Comparison of ENCODE assay signal across 10 cellular contexts in genomic region chr6:30926644-30927043, GRCh38. TPM values are rescaled to one million over a fixed set of nuclear protein-coding genes. Genes with fewer than 3 reads are reported as not detected.
A peak's percentile ranks its signal among the peaks of the same experiment; 100 is the strongest.
DNase-seq lines count a peak whose midpoint lies in the region; ATAC-seq and TF ChIP-seq lines count a peak whose summit lies in the region.
"Had no signal": no experiment of that assay in that cellular context is flagged by ENCODE, and none has a peak within 500 bp of the region (broad histone marks: within the 10 kb centered on the region; RNA-seq: fewer than 3 reads in every experiment).

No MANE protein-coding gene starts in this region.

- peaks cover 0 to 6% of the 10 kb centered on the region in 2 donors for H3K9me3 ChIP-seq in transverse colon

- no peak for DNase-seq in central memory CD8-positive, alpha-beta T cell (ENCODE audit: low spot score in 2 of 2)
- DNase-seq in kidney glomerular epithelial cell (lab: John Stamatoyannopoulos, UW) (peak; percentile 47), transverse colon (peak; percentile 42), posterior vena cava (ENCODE audit: low spot score) (no peak), GOT3 (lab: John Stamatoyannopoulos, UW) (no peak)
- DNase-seq in activated CD4-positive, alpha-beta T cell treated with anti-CD3 and anti-CD28 coated beads, Interleukin-2, amount 50 U/mL, for 4 hours = no peak
- DNase-seq: CD8-positive, alpha-beta T cell; effector CD8-positive, alpha-beta T cell; NCI-H2081 treated with DMSO at 0.1 percent for 48 hours had no signal

- TF ChIP-seq EP300 in Ishikawa (IDR thresholded peaks at IDR 0.05; ENCODE audit: borderline replicate concordance) = no peak
- TF ChIP-seq EP300 in transverse colon (IDR thresholded peaks at IDR 0.05; ENCODE audit: low read depth) = no peak

- no peaks in the 10 kb centered on the region for H3K4me1 ChIP-seq in transverse colon

- peaks cover 6% of the 10 kb centered on the region for H3K9me3 Mint-ChIP-seq in central memory CD8-positive, alpha-beta T cell
- H3K9me3 Mint-ChIP-seq: CD8-positive, alpha-beta T cell had no signal

- H3K4me3 Mint-ChIP-seq in central memory CD8-positive, alpha-beta T cell = no peak overlapping the region
- H3K4me3 Mint-ChIP-seq: CD8-positive, alpha-beta T cell had no signal

- peak; percentile 9 for TF ChIP-seq POLR2A in transverse colon (IDR thresholded peaks at IDR 0.05)

- in situ Hi-C loops in transverse colon (cut with MboI; ENCODE audit: low pct_ligation_motif_present in 1 of 4, low pct_unique_long_range_greater_than_20kb in 1 of 4, low sequenced_read_pairs in 3 of 4) = loop anchor here in 1 of 4 donors (25.0 kb wide), 1 partner anchor 136 kb away; no protein-coding TSS in a partner anchor

- H3K27ac Mint-ChIP-seq in central memory CD8-positive, alpha-beta T cell (ENCODE audit: low read depth) = peak overlapping the region; percentile 3
- H3K27ac Mint-ChIP-seq: CD8-positive, alpha-beta T cell had no signal

- H3K36me3 ChIP-seq in transverse colon = peaks cover 0 to 18% (median 6%) of the 10 kb centered on the region in 4 donors

- peak overlapping the region in 1 of 4 donors; percentile 4 for H3K27ac ChIP-seq in transverse colon

- no peak for TF ChIP-seq CTCF in transverse colon (IDR thresholded peaks at IDR 0.05)

- no peaks in the 10 kb centered on the region for H3K4me1 Mint-ChIP-seq in central memory CD8-positive, alpha-beta T cell

- TF ChIP-seq RAD21 in Ishikawa (IDR thresholded peaks at IDR 0.05; ENCODE audit: low read depth) = no peak

- intact Hi-C loops in transverse colon (cut with DNase I; ENCODE audit: low total_unique reads) = no loop called here
- intact Hi-C loops in posterior vena cava (cut with DNase I) = no loop called here

- ATAC-seq in central memory CD8-positive, alpha-beta T cell (replicated peaks; ENCODE audit: extremely low read depth, poor library complexity, severe bottlenecking) = no peak
- ATAC-seq: CD8-positive, alpha-beta T cell had no signal

- H3K36me3 Mint-ChIP-seq in central memory CD8-positive, alpha-beta T cell (ENCODE audit: insufficient read depth) = peaks cover 19% of the 10 kb centered on the region

- no peak overlapping the region for H3K4me3 ChIP-seq in transverse colon

- H3K27me3 Mint-ChIP-seq in central memory CD8-positive, alpha-beta T cell = no peaks in the 10 kb centered on the region

- 75 to 100% methylated on average over 1 to 4 of the region's 4 CpGs for WGBS in transverse colon (ENCODE audit: low coverage in 1 of 2), 2 donors

- no peaks in the 10 kb centered on the region for H3K27me3 ChIP-seq in transverse colon

TF ChIP-seq in Ishikawa, 13 proteins besides CTCF, POLR2A, EP300 and RAD21:
- TF ChIP-seq USF1 (IDR thresholded peaks at IDR 0.05) (no peak), TEAD4 (IDR thresholded peaks at IDR 0.05) (peak; percentile 37; the same call in 1 of the 2 replicates)

RNA-seq across cellular contexts. Expression of gene SFTA2, which starts 5.3 kb away (rescaled TPM):
- total RNA-seq in transverse colon (not detected), posterior vena cava (under 1 TPM in 1 of 2 donors, not detected in 1; 0.29 TPM)
- total RNA-seq: CD8-positive, alpha-beta T cell had no signal

RNA-seq across cellular contexts. Expression of gene VARS2, which starts 12.6 kb away (rescaled TPM):
- total RNA-seq in transverse colon (10 to 100 TPM; 13.1 to 64.7 (median 25.8) TPM), posterior vena cava (10 to 100 TPM; 13.8 to 17.8 TPM)

RNA-seq across cellular contexts. Expression of gene MUCL3, which starts 14.1 kb away (rescaled TPM):
- total RNA-seq in transverse colon (under 1 TPM in 2 of 4 donors, not detected in 2; 0.16 to 0.41 TPM), posterior vena cava (not detected)
- total RNA-seq: CD8-positive, alpha-beta T cell had no signal

RNA-seq across cellular contexts. Expression of gene GTF2H4, which starts 18.6 kb away (rescaled TPM):
- total RNA-seq in transverse colon (10 to 100 TPM in 1 of 4 donors, 1 to 10 TPM in 3; 2.0 to 44.5 (median 6.8) TPM), posterior vena cava (10 to 100 TPM; 27.2 to 37.8 TPM)

RNA-seq across cellular contexts. Expression of gene DDR1, which starts 42.3 kb away (rescaled TPM):
- total RNA-seq in transverse colon (100 to 1,000 TPM; 149 to 322 (median 230) TPM), posterior vena cava (10 to 100 TPM; 25.2 to 26.0 TPM)

Comparison
In these comparisons a context has a peak if more than half of its experiments do, and no peak if none do; other contexts are left out.
1. DNase-seq: peak in kidney glomerular epithelial cell (single experiment) and transverse colon (single experiment); none in central memory CD8-positive, alpha-beta T cell (0 of 2), posterior vena cava (single experiment), GOT3 (single experiment) and activated CD4-positive, alpha-beta T cell treated with anti-CD3 and anti-CD28 coated beads, Interleukin-2, amount 50 U/mL, for 4 hours (0 of 2).